ENCODE assay signal across 1 cellular context in the genomic region with DNA sequence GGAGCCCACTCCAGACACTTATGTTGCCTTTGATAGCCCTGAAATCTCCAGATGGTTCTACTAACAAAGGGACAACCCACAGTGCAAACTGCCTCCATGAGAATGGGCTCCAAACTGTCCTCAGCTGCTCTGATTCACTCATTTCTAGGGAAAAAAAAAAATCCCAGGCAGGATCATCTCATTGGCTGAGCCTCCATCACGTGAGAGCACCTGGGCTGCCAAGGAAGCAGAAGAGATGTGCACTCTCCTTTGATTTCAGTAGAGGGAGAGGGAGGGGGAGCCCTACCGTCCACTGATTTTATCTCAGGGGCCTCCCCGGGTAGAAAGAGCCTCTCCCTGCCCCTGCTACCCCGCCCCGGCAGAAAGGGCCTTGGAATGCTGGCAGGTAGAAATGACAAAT.
TF ChIP-seq lines count a peak whose summit lies in the region.

No MANE protein-coding gene starts in this region.

TF ChIP-seq in GM23338, 12 proteins besides CTCF, POLR2A, EP300 and RAD21 (continued from another document):
- no peak for TF ChIP-seq ZNF331 (CRISPR knock-in tag; IDR thresholded peaks at IDR 0.05; ENCODE audit: low read depth)
- TF ChIP-seq EZH2phosphoT487 (IDR thresholded peaks at IDR 0.05; ENCODE audit: unreplicated experiment): no peak
